Comparison of ENCODE assay signal across 3 cellular contexts in the genomic region with DNA sequence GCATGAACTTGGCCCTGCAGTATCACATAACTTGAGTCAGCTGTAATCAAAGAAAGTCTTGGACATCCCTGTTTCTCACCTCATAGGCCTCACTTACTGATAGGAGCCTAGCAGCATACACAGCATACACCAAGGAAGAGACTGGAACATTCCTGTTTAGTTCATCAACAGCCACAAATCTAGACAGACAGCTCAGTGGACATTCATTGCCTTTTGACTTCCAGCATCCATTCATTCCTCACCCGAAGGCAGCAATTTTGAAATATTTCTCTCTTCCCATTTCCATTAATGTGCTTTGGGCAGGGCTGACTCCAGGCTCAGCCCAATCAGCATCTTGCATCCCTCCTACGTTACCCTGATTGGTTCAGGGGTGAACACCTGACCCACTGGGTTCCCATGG.
A peak's percentile ranks its signal among the peaks of the same experiment; 100 is the strongest.
TF ChIP-seq lines count a peak whose summit lies in the region.

No MANE protein-coding gene starts in this region.

TF ChIP-seq in A549, 52 proteins besides CTCF, POLR2A, EP300 and RAD21:
- TF ChIP-seq RARB (CRISPR knock-in tag; IDR thresholded peaks at IDR 0.05) = no peak
- TF ChIP-seq HOXA7 (CRISPR knock-in tag; IDR thresholded peaks at IDR 0.05) = no peak
- TF ChIP-seq PHF8 (IDR thresholded peaks at IDR 0.05; ENCODE audit: borderline replicate concordance, low read depth) = no peak
- TF ChIP-seq, protein P1, sequence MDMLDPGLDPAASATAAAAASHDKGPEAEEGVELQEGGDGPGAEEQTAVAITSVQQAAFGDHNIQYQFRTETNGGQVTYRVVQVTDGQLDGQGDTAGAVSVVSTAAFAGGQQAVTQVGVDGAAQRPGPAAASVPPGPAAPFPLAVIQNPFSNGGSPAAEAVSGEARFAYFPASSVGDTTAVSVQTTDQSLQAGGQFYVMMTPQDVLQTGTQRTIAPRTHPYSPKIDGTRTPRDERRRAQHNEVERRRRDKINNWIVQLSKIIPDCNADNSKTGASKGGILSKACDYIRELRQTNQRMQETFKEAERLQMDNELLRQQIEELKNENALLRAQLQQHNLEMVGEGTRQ (IDR thresholded peaks at IDR 0.05) = 0 out of 2 replicates have a peak, but pooled peaks have one; percentile 27
- no peak for TF ChIP-seq ESRRA (IDR thresholded peaks at IDR 0.05; ENCODE audit: borderline replicate concordance, low read length)
- TF ChIP-seq, protein P2, sequence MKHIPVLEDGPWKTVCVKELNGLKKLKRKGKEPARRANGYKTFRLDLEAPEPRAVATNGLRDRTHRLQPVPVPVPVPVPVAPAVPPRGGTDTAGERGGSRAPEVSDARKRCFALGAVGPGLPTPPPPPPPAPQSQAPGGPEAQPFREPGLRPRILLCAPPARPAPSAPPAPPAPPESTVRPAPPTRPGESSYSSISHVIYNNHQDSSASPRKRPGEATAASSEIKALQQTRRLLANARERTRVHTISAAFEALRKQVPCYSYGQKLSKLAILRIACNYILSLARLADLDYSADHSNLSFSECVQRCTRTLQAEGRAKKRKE (CRISPR knock-in tag; IDR thresholded peaks at IDR 0.05; ENCODE audit: low read depth) = no peak
- no peak for TF ChIP-seq MAFK (IDR thresholded peaks at IDR 0.05; ENCODE audit: partially characterized antibody)
- no peak for TF ChIP-seq JUNB (IDR thresholded peaks at IDR 0.05)

TF ChIP-seq in GM23338, 12 proteins besides CTCF, POLR2A, EP300 and RAD21 (continues in another document):
- TF ChIP-seq, protein P3, sequence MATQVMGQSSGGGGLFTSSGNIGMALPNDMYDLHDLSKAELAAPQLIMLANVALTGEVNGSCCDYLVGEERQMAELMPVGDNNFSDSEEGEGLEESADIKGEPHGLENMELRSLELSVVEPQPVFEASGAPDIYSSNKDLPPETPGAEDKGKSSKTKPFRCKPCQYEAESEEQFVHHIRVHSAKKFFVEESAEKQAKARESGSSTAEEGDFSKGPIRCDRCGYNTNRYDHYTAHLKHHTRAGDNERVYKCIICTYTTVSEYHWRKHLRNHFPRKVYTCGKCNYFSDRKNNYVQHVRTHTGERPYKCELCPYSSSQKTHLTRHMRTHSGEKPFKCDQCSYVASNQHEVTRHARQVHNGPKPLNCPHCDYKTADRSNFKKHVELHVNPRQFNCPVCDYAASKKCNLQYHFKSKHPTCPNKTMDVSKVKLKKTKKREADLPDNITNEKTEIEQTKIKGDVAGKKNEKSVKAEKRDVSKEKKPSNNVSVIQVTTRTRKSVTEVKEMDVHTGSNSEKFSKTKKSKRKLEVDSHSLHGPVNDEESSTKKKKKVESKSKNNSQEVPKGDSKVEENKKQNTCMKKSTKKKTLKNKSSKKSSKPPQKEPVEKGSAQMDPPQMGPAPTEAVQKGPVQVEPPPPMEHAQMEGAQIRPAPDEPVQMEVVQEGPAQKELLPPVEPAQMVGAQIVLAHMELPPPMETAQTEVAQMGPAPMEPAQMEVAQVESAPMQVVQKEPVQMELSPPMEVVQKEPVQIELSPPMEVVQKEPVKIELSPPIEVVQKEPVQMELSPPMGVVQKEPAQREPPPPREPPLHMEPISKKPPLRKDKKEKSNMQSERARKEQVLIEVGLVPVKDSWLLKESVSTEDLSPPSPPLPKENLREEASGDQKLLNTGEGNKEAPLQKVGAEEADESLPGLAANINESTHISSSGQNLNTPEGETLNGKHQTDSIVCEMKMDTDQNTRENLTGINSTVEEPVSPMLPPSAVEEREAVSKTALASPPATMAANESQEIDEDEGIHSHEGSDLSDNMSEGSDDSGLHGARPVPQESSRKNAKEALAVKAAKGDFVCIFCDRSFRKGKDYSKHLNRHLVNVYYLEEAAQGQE (IDR thresholded peaks at IDR 0.05; ENCODE audit: unreplicated experiment) = no peak
- TF ChIP-seq NANOG (IDR thresholded peaks at IDR 0.05; ENCODE audit: borderline replicate concordance) (no peak), ZNF331 (CRISPR knock-in tag; IDR thresholded peaks at IDR 0.05; ENCODE audit: low read depth) (no peak), ZNF114 (CRISPR knock-in tag; IDR thresholded peaks at IDR 0.05) (no peak), POLR2AphosphoS5 (IDR thresholded peaks at IDR 0.05; ENCODE audit: low read depth) (no peak)
- TF ChIP-seq, protein P4, sequence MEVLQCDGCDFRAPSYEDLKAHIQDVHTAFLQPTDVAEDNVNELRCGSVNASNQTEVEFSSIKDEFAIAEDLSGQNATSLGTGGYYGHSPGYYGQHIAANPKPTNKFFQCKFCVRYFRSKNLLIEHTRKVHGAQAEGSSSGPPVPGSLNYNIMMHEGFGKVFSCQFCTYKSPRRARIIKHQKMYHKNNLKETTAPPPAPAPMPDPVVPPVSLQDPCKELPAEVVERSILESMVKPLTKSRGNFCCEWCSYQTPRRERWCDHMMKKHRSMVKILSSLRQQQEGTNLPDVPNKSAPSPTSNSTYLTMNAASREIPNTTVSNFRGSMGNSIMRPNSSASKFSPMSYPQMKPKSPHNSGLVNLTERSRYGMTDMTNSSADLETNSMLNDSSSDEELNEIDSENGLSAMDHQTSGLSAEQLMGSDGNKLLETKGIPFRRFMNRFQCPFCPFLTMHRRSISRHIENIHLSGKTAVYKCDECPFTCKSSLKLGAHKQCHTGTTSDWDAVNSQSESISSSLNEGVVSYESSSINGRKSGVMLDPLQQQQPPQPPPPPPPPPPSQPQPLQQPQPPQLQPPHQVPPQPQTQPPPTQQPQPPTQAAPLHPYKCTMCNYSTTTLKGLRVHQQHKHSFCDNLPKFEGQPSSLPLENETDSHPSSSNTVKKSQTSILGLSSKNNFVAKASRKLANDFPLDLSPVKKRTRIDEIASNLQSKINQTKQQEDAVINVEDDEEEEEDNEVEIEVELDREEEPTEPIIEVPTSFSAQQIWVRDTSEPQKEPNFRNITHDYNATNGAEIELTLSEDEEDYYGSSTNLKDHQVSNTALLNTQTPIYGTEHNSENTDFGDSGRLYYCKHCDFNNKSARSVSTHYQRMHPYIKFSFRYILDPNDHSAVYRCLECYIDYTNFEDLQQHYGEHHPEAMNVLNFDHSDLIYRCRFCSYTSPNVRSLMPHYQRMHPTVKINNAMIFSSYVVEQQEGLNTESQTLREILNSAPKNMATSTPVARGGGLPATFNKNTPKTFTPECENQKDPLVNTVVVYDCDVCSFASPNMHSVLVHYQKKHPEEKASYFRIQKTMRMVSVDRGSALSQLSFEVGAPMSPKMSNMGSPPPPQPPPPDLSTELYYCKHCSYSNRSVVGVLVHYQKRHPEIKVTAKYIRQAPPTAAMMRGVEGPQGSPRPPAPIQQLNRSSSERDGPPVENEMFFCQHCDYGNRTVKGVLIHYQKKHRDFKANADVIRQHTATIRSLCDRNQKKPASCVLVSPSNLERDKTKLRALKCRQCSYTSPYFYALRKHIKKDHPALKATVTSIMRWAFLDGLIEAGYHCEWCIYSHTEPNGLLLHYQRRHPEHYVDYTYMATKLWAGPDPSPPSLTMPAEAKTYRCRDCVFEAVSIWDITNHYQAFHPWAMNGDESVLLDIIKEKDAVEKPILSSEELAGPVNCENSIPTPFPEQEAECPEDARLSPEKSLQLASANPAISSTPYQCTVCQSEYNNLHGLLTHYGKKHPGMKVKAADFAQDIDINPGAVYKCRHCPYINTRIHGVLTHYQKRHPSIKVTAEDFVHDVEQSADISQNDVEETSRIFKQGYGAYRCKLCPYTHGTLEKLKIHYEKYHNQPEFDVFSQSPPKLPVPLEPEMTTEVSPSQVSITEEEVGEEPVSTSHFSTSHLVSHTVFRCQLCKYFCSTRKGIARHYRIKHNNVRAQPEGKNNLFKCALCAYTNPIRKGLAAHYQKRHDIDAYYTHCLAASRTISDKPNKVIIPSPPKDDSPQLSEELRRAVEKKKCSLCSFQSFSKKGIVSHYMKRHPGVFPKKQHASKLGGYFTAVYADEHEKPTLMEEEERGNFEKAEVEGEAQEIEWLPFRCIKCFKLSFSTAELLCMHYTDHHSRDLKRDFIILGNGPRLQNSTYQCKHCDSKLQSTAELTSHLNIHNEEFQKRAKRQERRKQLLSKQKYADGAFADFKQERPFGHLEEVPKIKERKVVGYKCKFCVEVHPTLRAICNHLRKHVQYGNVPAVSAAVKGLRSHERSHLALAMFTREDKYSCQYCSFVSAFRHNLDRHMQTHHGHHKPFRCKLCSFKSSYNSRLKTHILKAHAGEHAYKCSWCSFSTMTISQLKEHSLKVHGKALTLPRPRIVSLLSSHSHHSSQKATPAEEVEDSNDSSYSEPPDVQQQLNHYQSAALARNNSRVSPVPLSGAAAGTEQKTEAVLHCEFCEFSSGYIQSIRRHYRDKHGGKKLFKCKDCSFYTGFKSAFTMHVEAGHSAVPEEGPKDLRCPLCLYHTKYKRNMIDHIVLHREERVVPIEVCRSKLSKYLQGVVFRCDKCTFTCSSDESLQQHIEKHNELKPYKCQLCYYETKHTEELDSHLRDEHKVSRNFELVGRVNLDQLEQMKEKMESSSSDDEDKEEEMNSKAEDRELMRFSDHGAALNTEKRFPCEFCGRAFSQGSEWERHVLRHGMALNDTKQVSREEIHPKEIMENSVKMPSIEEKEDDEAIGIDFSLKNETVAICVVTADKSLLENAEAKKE (CRISPR knock-in tag; IDR thresholded peaks at IDR 0.05) = no peak

TF ChIP-seq in K562, 482 proteins besides CTCF, POLR2A, EP300 and RAD21 (continued from another document):
- TF ChIP-seq, protein P1 (CRISPR knock-in tag; IDR thresholded peaks at IDR 0.05) = 0 out of 2 replicates have a peak, but pooled peaks have one; percentile 6
TF ChIP-seq in K562: peak in this region for 1.
